In the genomic region with DNA sequence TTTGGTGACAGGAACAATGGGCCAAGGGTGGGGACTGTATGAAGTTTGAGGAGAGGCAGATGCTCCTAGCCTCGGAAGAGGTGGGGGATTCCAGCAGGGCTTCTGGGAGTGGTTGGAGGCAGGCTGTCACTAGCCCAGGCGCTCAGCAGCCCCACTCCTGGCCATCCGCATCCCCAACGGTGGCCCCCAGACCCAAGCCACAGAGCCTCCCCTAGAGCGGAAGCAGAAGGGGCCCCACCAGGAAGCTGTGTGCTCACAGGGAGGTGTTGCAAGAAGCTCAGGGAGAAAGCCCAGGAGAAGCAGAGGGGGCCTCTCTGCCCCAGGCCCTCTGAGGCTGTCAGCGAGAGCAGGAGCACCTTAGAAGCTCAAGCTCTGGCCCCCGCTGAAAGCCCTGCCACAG, we compare ENCODE assay signal across 1 cellular context.
TF ChIP-seq lines count a peak whose summit lies in the region.

No MANE protein-coding gene starts in this region.

TF ChIP-seq in HepG2, 621 proteins besides CTCF, POLR2A, EP300 and RAD21:
- TF ChIP-seq CEBPB (IDR thresholded peaks at IDR 0.05; ENCODE audit: borderline replicate concordance, low read depth, low read length) = peak; percentile 25; the same call in 1 of the 2 replicates
- peak; percentile 42; the same call in 1 of the 2 replicates for TF ChIP-seq GABPB1 (CRISPR knock-in tag; IDR thresholded peaks at IDR 0.05)
- TF ChIP-seq KDM6A (CRISPR knock-in tag; IDR thresholded peaks at IDR 0.05; ENCODE audit: low read depth) = no peak
- TF ChIP-seq GABPA (IDR thresholded peaks at IDR 0.05; ENCODE audit: low read depth, low read length) = peak; percentile 18; the same call in 1 of the 2 replicates
- no peak for TF ChIP-seq GABPA (CRISPR knock-in tag; IDR thresholded peaks at IDR 0.05; ENCODE audit: low read depth)
